Comparison of ENCODE assay signal across 8 cellular contexts in genomic region chrX:68732906-68733493, GRCh38.
A peak's percentile ranks its signal among the peaks of the same experiment; 100 is the strongest.
DNase-seq lines count a peak whose midpoint lies in the region; ATAC-seq and TF ChIP-seq lines count a peak whose summit lies in the region.

No MANE protein-coding gene starts in this region.

- H3K79me2 ChIP-seq in mammary epithelial cell (ENCODE audit: insufficient read depth, low read length), result no peaks in the 10 kb centered on the region

- TF ChIP-seq CTCF in WERI-Rb-1 (IDR thresholded peaks at IDR 0.05; ENCODE audit: low read depth, low read length), result peak; percentile 92
- peak; percentile 78 to 84 for TF ChIP-seq CTCF in mammary epithelial cell (conservative IDR thresholded peaks at IDR 0.05 in 1 of 2, IDR thresholded peaks at IDR 0.05 in 1 of 2; ENCODE audit: extremely low read depth in 1 of 2, insufficient read depth in 1 of 2, low read depth in 1 of 2, low read length in 2 of 2)

- H3K27ac ChIP-seq in WERI-Rb-1 (no peak overlapping the region), mammary epithelial cell (ENCODE audit: insufficient read depth, low read depth, low read length) (no peak overlapping the region)

- no peaks in the 10 kb centered on the region for H4K20me1 ChIP-seq in mammary epithelial cell (ENCODE audit: insufficient read depth, low read length)

- H3K4me3 ChIP-seq in WERI-Rb-1 (ENCODE audit: low read depth, low read length) (no peak overlapping the region), mammary epithelial cell (replicated peaks in 1 of 3; ENCODE audit: insufficient read depth in 1 of 3, low read depth in 2 of 3, low read length in 3 of 3) (no peak overlapping the region)

- in situ Hi-C loops in mammary epithelial cell (cut with MboI; ENCODE audit: low sequenced_read_pairs in 2 of 2), result loop anchor here in 1 of 2 donors (10.0 kb wide), 1 partner anchor 492 kb away; no protein-coding TSS in a partner anchor

- ATAC-seq in GM19397 (IDR thresholded peaks at IDR 0.05; ENCODE audit: unreplicated experiment), result peak; percentile 80
- peak; percentile 80 for ATAC-seq in left colon
- ATAC-seq in GM21367 (IDR thresholded peaks at IDR 0.05; ENCODE audit: unreplicated experiment), result no peak

- H3K36me3 ChIP-seq in WERI-Rb-1, result no peaks in the 10 kb centered on the region
- no peaks in the 10 kb centered on the region for H3K36me3 ChIP-seq in mammary epithelial cell (ENCODE audit: insufficient read depth, low read length)

- H3K4me2 ChIP-seq in mammary epithelial cell (ENCODE audit: insufficient read depth, low read depth, low read length), result no peak overlapping the region

- CTCF ChIA-PET in mammary epithelial cell (lab: Charles Lee; ENCODE audit: low non-redundant PET), result interaction anchor here (0.5 to 1.0 kb wide), 5 partner anchors 36 to 691 kb away, joined by 3 to 6 read pairs (median 4); partner anchors contain the start of gene EFNB1

- 26% methylated on average over 3 of the region's 4 CpGs for WGBS in mammary epithelial cell (ENCODE audit: low coverage, missing lambda C conversion rate)

- DNase-seq in COLO668 (lab: John Stamatoyannopoulos, UW; ENCODE audit: unreplicated experiment), result peak; percentile 31
- DNase-seq in LoVo (ENCODE audit: low spot score), result peak; percentile 8
- DNase-seq in WERI-Rb-1, result peak; percentile 60
- DNase-seq in mammary epithelial cell, result peak; percentile 34
- peak in 1 of 2 donors; percentile 74 for DNase-seq in left colon
- DNase-seq in stimulated activated CD4-positive, alpha-beta T cell treated with anti-CD3 and anti-CD28 coated beads, TNF-alpha, amount 100 ng/mL, for 24 hours (ENCODE audit: low read depth in 3 of 3), result peak; percentile 2 to 64 (median 29)

- peak overlapping the region; percentile 39 for H2AFZ ChIP-seq in mammary epithelial cell (ENCODE audit: low read depth, low read length)

- H3K27me3 ChIP-seq in WERI-Rb-1 (ENCODE audit: insufficient read depth, low read depth, severe bottlenecking) (peaks cover 15% of the 10 kb centered on the region), mammary epithelial cell (ENCODE audit: insufficient read depth, low read length) (peaks cover 3% of the 10 kb centered on the region)

- no TSS peak for BruUV-seq in mammary epithelial cell (replicated peaks; lab: Mats Ljungman, UMichigan)

- H3K9me3 ChIP-seq in WERI-Rb-1 (ENCODE audit: severe bottlenecking) (no peaks in the 10 kb centered on the region), mammary epithelial cell (replicated peaks; ENCODE audit: insufficient read depth, low read length) (no peaks in the 10 kb centered on the region)

- H3K9ac ChIP-seq in mammary epithelial cell (ENCODE audit: insufficient read depth, low read length), result no peak overlapping the region

- dilution Hi-C loops in mammary epithelial cell (cut with HindIII; ENCODE audit: low sequenced_read_pairs), result no loop called here

- no peaks in the 10 kb centered on the region for H3K4me1 ChIP-seq in mammary epithelial cell (ENCODE audit: insufficient read depth, low read length)

- intact Hi-C loops in mammary epithelial cell (cut with micrococcal nuclease), result loop anchor here (1.0 to 2.0 kb wide), 4 partner anchors 75 to 654 kb away; no protein-coding TSS in a partner anchor
- intact Hi-C loops in left colon (cut with DNase I, micrococcal nuclease), result loop anchor here in 1 of 2 donors (10.0 kb wide), 1 partner anchor 72 kb away; no protein-coding TSS in a partner anchor
